1 cellular context compared by ENCODE assay signal in the genomic region with DNA sequence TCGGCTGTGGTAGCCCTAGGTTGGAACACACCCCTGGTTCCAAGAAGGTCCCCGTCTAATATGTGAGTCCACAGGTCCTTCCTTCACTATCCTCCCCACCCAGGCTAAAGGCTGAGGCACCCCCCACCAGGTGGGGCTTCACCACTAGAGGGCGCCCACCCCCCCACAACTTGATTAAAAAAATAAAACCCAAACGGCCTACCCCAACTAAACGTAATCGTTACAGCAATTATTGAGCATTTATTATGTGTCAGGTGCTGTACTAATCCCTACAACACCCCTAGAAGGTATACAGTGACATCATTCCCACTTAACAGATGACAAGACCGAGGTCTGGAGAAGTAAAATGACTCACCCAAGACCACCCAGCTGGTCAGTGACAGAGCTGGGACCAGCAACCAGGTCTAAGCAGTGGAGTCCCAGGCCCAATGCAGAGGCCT.
A peak's percentile ranks its signal among the peaks of the same experiment; 100 is the strongest.
TF ChIP-seq lines count a peak whose summit lies in the region.

No MANE protein-coding gene starts in this region.

TF ChIP-seq in A549, 52 proteins besides CTCF, POLR2A, EP300 and RAD21 (continued from another document):
- TF ChIP-seq, protein P1, sequence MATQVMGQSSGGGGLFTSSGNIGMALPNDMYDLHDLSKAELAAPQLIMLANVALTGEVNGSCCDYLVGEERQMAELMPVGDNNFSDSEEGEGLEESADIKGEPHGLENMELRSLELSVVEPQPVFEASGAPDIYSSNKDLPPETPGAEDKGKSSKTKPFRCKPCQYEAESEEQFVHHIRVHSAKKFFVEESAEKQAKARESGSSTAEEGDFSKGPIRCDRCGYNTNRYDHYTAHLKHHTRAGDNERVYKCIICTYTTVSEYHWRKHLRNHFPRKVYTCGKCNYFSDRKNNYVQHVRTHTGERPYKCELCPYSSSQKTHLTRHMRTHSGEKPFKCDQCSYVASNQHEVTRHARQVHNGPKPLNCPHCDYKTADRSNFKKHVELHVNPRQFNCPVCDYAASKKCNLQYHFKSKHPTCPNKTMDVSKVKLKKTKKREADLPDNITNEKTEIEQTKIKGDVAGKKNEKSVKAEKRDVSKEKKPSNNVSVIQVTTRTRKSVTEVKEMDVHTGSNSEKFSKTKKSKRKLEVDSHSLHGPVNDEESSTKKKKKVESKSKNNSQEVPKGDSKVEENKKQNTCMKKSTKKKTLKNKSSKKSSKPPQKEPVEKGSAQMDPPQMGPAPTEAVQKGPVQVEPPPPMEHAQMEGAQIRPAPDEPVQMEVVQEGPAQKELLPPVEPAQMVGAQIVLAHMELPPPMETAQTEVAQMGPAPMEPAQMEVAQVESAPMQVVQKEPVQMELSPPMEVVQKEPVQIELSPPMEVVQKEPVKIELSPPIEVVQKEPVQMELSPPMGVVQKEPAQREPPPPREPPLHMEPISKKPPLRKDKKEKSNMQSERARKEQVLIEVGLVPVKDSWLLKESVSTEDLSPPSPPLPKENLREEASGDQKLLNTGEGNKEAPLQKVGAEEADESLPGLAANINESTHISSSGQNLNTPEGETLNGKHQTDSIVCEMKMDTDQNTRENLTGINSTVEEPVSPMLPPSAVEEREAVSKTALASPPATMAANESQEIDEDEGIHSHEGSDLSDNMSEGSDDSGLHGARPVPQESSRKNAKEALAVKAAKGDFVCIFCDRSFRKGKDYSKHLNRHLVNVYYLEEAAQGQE (IDR thresholded peaks at IDR 0.05): 0 out of 2 replicates have a peak, but pooled peaks have one; percentile 36
- TF ChIP-seq PHF8 (IDR thresholded peaks at IDR 0.05; ENCODE audit: borderline replicate concordance, low read depth) (no peak), ESRRA (IDR thresholded peaks at IDR 0.05; ENCODE audit: borderline replicate concordance, low read length) (no peak), FOSL2 (IDR thresholded peaks at IDR 0.05) (no peak), FOSL2 (CRISPR knock-in tag; IDR thresholded peaks at IDR 0.05) (peak; percentile 44; the same call in 1 of the 2 replicates), SMC3 (IDR thresholded peaks at IDR 0.05) (peak; percentile 70), FOXS1 (CRISPR knock-in tag; IDR thresholded peaks at IDR 0.05) (no peak), RCOR1 (IDR thresholded peaks at IDR 0.05; ENCODE audit: low read depth, low read length) (no peak), NPAS2 (CRISPR knock-in tag; IDR thresholded peaks at IDR 0.05; ENCODE audit: borderline replicate concordance) (no peak)
- TF ChIP-seq, protein P2, sequence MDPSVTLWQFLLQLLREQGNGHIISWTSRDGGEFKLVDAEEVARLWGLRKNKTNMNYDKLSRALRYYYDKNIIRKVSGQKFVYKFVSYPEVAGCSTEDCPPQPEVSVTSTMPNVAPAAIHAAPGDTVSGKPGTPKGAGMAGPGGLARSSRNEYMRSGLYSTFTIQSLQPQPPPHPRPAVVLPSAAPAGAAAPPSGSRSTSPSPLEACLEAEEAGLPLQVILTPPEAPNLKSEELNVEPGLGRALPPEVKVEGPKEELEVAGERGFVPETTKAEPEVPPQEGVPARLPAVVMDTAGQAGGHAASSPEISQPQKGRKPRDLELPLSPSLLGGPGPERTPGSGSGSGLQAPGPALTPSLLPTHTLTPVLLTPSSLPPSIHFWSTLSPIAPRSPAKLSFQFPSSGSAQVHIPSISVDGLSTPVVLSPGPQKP (IDR thresholded peaks at IDR 0.05; ENCODE audit: low read depth, low read length): no peak
- TF ChIP-seq, protein P3, sequence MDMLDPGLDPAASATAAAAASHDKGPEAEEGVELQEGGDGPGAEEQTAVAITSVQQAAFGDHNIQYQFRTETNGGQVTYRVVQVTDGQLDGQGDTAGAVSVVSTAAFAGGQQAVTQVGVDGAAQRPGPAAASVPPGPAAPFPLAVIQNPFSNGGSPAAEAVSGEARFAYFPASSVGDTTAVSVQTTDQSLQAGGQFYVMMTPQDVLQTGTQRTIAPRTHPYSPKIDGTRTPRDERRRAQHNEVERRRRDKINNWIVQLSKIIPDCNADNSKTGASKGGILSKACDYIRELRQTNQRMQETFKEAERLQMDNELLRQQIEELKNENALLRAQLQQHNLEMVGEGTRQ (IDR thresholded peaks at IDR 0.05): no peak
- TF ChIP-seq, protein P4, sequence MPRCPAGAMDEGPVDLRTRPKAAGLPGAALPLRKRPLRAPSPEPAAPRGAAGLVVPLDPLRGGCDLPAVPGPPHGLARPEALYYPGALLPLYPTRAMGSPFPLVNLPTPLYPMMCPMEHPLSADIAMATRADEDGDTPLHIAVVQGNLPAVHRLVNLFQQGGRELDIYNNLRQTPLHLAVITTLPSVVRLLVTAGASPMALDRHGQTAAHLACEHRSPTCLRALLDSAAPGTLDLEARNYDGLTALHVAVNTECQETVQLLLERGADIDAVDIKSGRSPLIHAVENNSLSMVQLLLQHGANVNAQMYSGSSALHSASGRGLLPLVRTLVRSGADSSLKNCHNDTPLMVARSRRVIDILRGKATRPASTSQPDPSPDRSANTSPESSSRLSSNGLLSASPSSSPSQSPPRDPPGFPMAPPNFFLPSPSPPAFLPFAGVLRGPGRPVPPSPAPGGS (IDR thresholded peaks at IDR 0.05): no peak
- TF ChIP-seq, protein P5, sequence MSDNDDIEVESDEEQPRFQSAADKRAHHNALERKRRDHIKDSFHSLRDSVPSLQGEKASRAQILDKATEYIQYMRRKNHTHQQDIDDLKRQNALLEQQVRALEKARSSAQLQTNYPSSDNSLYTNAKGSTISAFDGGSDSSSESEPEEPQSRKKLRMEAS (IDR thresholded peaks at IDR 0.05): no peak
